Comparison of ENCODE assay signal across 1 cellular context in the genomic region with DNA sequence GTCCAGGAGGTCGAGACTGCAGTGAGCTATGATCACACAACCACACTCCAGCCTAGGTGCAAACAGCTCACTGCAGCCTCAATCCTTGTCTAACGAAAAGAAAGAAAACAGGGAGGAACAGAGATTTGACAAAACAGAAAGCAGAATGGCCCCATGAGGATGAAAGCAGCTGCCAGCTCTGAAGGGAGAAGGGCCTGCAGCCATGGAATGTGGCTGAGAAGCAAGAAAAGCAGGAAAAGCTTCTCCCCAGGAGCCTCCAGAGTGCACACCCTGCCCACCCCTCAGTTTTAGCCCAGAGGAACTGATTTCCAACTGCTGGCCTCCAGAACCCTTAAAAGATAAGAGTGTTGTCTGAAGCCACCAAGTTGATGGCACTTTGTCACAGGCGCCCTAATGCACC.
TF ChIP-seq lines count a peak whose summit lies in the region.

No MANE protein-coding gene starts in this region.

TF ChIP-seq in GM23338, 12 proteins besides CTCF, POLR2A, EP300 and RAD21 (continued from another document):
- TF ChIP-seq, protein P1, sequence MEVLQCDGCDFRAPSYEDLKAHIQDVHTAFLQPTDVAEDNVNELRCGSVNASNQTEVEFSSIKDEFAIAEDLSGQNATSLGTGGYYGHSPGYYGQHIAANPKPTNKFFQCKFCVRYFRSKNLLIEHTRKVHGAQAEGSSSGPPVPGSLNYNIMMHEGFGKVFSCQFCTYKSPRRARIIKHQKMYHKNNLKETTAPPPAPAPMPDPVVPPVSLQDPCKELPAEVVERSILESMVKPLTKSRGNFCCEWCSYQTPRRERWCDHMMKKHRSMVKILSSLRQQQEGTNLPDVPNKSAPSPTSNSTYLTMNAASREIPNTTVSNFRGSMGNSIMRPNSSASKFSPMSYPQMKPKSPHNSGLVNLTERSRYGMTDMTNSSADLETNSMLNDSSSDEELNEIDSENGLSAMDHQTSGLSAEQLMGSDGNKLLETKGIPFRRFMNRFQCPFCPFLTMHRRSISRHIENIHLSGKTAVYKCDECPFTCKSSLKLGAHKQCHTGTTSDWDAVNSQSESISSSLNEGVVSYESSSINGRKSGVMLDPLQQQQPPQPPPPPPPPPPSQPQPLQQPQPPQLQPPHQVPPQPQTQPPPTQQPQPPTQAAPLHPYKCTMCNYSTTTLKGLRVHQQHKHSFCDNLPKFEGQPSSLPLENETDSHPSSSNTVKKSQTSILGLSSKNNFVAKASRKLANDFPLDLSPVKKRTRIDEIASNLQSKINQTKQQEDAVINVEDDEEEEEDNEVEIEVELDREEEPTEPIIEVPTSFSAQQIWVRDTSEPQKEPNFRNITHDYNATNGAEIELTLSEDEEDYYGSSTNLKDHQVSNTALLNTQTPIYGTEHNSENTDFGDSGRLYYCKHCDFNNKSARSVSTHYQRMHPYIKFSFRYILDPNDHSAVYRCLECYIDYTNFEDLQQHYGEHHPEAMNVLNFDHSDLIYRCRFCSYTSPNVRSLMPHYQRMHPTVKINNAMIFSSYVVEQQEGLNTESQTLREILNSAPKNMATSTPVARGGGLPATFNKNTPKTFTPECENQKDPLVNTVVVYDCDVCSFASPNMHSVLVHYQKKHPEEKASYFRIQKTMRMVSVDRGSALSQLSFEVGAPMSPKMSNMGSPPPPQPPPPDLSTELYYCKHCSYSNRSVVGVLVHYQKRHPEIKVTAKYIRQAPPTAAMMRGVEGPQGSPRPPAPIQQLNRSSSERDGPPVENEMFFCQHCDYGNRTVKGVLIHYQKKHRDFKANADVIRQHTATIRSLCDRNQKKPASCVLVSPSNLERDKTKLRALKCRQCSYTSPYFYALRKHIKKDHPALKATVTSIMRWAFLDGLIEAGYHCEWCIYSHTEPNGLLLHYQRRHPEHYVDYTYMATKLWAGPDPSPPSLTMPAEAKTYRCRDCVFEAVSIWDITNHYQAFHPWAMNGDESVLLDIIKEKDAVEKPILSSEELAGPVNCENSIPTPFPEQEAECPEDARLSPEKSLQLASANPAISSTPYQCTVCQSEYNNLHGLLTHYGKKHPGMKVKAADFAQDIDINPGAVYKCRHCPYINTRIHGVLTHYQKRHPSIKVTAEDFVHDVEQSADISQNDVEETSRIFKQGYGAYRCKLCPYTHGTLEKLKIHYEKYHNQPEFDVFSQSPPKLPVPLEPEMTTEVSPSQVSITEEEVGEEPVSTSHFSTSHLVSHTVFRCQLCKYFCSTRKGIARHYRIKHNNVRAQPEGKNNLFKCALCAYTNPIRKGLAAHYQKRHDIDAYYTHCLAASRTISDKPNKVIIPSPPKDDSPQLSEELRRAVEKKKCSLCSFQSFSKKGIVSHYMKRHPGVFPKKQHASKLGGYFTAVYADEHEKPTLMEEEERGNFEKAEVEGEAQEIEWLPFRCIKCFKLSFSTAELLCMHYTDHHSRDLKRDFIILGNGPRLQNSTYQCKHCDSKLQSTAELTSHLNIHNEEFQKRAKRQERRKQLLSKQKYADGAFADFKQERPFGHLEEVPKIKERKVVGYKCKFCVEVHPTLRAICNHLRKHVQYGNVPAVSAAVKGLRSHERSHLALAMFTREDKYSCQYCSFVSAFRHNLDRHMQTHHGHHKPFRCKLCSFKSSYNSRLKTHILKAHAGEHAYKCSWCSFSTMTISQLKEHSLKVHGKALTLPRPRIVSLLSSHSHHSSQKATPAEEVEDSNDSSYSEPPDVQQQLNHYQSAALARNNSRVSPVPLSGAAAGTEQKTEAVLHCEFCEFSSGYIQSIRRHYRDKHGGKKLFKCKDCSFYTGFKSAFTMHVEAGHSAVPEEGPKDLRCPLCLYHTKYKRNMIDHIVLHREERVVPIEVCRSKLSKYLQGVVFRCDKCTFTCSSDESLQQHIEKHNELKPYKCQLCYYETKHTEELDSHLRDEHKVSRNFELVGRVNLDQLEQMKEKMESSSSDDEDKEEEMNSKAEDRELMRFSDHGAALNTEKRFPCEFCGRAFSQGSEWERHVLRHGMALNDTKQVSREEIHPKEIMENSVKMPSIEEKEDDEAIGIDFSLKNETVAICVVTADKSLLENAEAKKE (CRISPR knock-in tag; IDR thresholded peaks at IDR 0.05): no peak
- TF ChIP-seq EZH2phosphoT487 (IDR thresholded peaks at IDR 0.05; ENCODE audit: unreplicated experiment) (no peak), STAT1 (IDR thresholded peaks at IDR 0.05; ENCODE audit: unreplicated experiment) (no peak), JUNB (IDR thresholded peaks at IDR 0.05; ENCODE audit: unreplicated experiment) (no peak)
